ENCODE assay signal across 8 cellular contexts in genomic region chr22:24402460-24403192, GRCh38. TPM values are rescaled to one million over a fixed set of nuclear protein-coding genes. Genes with fewer than 3 reads are reported as not detected.
DNase-seq lines count a peak whose midpoint lies in the region; ATAC-seq and TF ChIP-seq lines count a peak whose summit lies in the region.

No MANE protein-coding gene starts in this region.

- H3K4me1 ChIP-seq in SJSA1 (replicated peaks) (peaks cover 51% of the 10 kb centered on the region), mesendoderm (ENCODE audit: control insufficient read depth, low read depth, low read length) (peaks cover 2% of the 10 kb centered on the region)

- no peak overlapping the region for H3K4ac ChIP-seq in mesendoderm (ENCODE audit: low read depth, low read length)

- H3K9me3 Mint-ChIP-seq in natural killer cell (no peaks in the 10 kb centered on the region), immature natural killer cell (no peaks in the 10 kb centered on the region)

- H3K4me1 Mint-ChIP-seq in natural killer cell: peaks cover 31 to 35% of the 10 kb centered on the region in 2 donors
- peaks cover 32 to 39% of the 10 kb centered on the region in 2 donors for H3K4me1 Mint-ChIP-seq in immature natural killer cell

- no peaks in the 10 kb centered on the region for H3K79me2 ChIP-seq in mesendoderm (ENCODE audit: control insufficient read depth, insufficient read depth, low read length)

- no peak overlapping the region for H3K9ac ChIP-seq in mesendoderm (ENCODE audit: low read length)

- H3K27me3 Mint-ChIP-seq in natural killer cell (ENCODE audit: low read depth in 2 of 2): no peaks in the 10 kb centered on the region
- no peaks in the 10 kb centered on the region for H3K27me3 Mint-ChIP-seq in immature natural killer cell (ENCODE audit: low read depth in 3 of 3)

- no peak overlapping the region for H3K18ac ChIP-seq in mesendoderm (ENCODE audit: low read length)

- H3K56ac ChIP-seq in mesendoderm (ENCODE audit: low read length): no peak overlapping the region

- no peak overlapping the region for H3K4me3 Mint-ChIP-seq in natural killer cell
- peak overlapping the region in 1 of 5 donors; percentile 18 for H3K4me3 Mint-ChIP-seq in immature natural killer cell

- ATAC-seq in HG03108 (IDR thresholded peaks at IDR 0.05; ENCODE audit: unreplicated experiment): peak; percentile 33
- ATAC-seq in natural killer cell: peak; percentile 34 to 57 (median 42)
- no peak for ATAC-seq in GM18867 (IDR thresholded peaks at IDR 0.05; ENCODE audit: unreplicated experiment)

- WGBS in mesendoderm (ENCODE audit: extremely low coverage, insufficient coverage, low lambda C conversion rate): no CpG with 5 or more reads among the region's 3 CpGs

- H4K5ac ChIP-seq in mesendoderm (ENCODE audit: low read length): no peak overlapping the region

- H3K79me1 ChIP-seq in mesendoderm (ENCODE audit: low read length): peaks cover 2% of the 10 kb centered on the region

- H3K9me3 ChIP-seq in SJSA1 (replicated peaks): no peaks in the 10 kb centered on the region

- H3K4me3 ChIP-seq in SJSA1 (no peak overlapping the region), epithelial cell of esophagus (ENCODE audit: low read length) (no peak overlapping the region), mesendoderm (ENCODE audit: low read length) (no peak overlapping the region)

- H3K27me3 ChIP-seq in SJSA1 (replicated peaks) (no peaks in the 10 kb centered on the region), mesendoderm (ENCODE audit: insufficient read depth, low read length, poor library complexity) (no peaks in the 10 kb centered on the region)

- no peak overlapping the region for H2BK5ac ChIP-seq in mesendoderm (ENCODE audit: low read length)

- TF ChIP-seq CTCF in epithelial cell of esophagus (IDR thresholded peaks at IDR 0.05; ENCODE audit: insufficient read depth, low read depth, low read length, missing control alignments): no peak
- no peak for TF ChIP-seq CTCF in natural killer cell (IDR thresholded peaks at IDR 0.05)

- intact Hi-C loops in natural killer cell (cut with micrococcal nuclease): no loop called here

- no peak overlapping the region for H2AK5ac ChIP-seq in mesendoderm (ENCODE audit: low read length)

- H3K27ac ChIP-seq in SJSA1 (peak overlapping the region; percentile 33; the same call in 1 of the 2 replicates), mesendoderm (ENCODE audit: low read depth, low read length) (no peak overlapping the region)

- H3K36me3 ChIP-seq in SJSA1 (peaks cover 54% of the 10 kb centered on the region), mesendoderm (ENCODE audit: control insufficient read depth, insufficient read depth, low read length) (no peaks in the 10 kb centered on the region)

- H2BK120ac ChIP-seq in mesendoderm (ENCODE audit: low read depth, low read length): no peak overlapping the region

- H2BK15ac ChIP-seq in mesendoderm (replicated peaks; ENCODE audit: low read depth): no peak overlapping the region

- H4K8ac ChIP-seq in mesendoderm (ENCODE audit: low read depth, low read length): no peak overlapping the region

- H3K36me3 Mint-ChIP-seq in natural killer cell: no peaks in the 10 kb centered on the region
- peaks cover 11 to 27% (median 11%) of the 10 kb centered on the region in 3 donors for H3K36me3 Mint-ChIP-seq in immature natural killer cell

- peak; percentile 82 for DNase-seq in DMS153 (lab: John Stamatoyannopoulos, UW)
- peak; percentile 83 to 89 for DNase-seq in SJSA1 (ENCODE audit: low read depth in 1 of 2, low spot score in 2 of 2)
- DNase-seq in epithelial cell of esophagus (ENCODE audit: low read depth): peak; percentile 92
- no peak for DNase-seq in natural killer cell
- no peak for DNase-seq in immature natural killer cell
- no peak for DNase-seq in mesendoderm

- H3K4me2 ChIP-seq in mesendoderm (ENCODE audit: low read length): no peak overlapping the region

- H3K23ac ChIP-seq in mesendoderm (ENCODE audit: low read length): no peak overlapping the region

- H3K27ac Mint-ChIP-seq in natural killer cell (peak overlapping the region in 1 of 2 donors; percentile 75), immature natural killer cell (no peak overlapping the region)

RNA-seq across cellular contexts. Expression of gene ADORA2A, which starts 24.8 kb away (rescaled TPM):
- 3.4 and 3.6 TPM in 2 replicates for total RNA-seq in SJSA1 (2014; rRNA removed; shearing (Covaris generic))
- 10 to 100 TPM; 11.0 to 15.0 (median 11.7) TPM for total RNA-seq in natural killer cell
- polyA plus RNA-seq in immature natural killer cell: 1 to 10 TPM; 4.6 to 6.8 (median 5.3) TPM
- polyA plus RNA-seq in mesendoderm (2013, experiment 1 of 2): 1.1 TPM
- polyA plus RNA-seq in mesendoderm (2013, experiment 2 of 2): 1.3 TPM

Comparison
In these comparisons a context has a peak if more than half of its experiments do, and no peak if none do; other contexts are left out.
1. DNase-seq: peak in DMS153 (single experiment), SJSA1 (2 of 2) and epithelial cell of esophagus (single experiment); none in natural killer cell (single experiment), immature natural killer cell (0 of 3) and mesendoderm (single experiment).